ENCODE assay signal across 6 cellular contexts in genomic region chr22:20117656-20118571, GRCh38. TPM values are rescaled to one million over a fixed set of nuclear protein-coding genes. Genes with fewer than 3 reads are reported as not detected.
A peak's percentile ranks its signal among the peaks of the same experiment; 100 is the strongest.
DNase-seq lines count a peak whose midpoint lies in the region; ATAC-seq and TF ChIP-seq lines count a peak whose summit lies in the region.

No MANE protein-coding gene starts in this region.

- H3K4me1 Mint-ChIP-seq in naive thymus-derived CD4-positive, alpha-beta T cell: peaks cover 20 to 49% (median 38%) of the 10 kb centered on the region in 7 donors

- POLR2A ChIA-PET in naive thymus-derived CD4-positive, alpha-beta T cell (lab: Charles Lee): interaction anchor here (0.7 to 4.2 kb wide), 6 partner anchors 11 to 638 kb away, joined by 3 to 29 read pairs (median 6); partner anchors contain the start of genes CDC45, COMT, TANGO2 and TXNRD2

- H3K9me3 ChIP-seq in naive thymus-derived CD4-positive, alpha-beta T cell (ENCODE audit: control insufficient read depth in 2 of 3, low read length in 3 of 3): no peaks in the 10 kb centered on the region

- TF ChIP-seq CTCF in GM20000 (IDR thresholded peaks at IDR 0.05; ENCODE audit: extremely low read depth, missing control alignments): no peak

- DNase-seq in GM20000 (ENCODE audit: low spot score) (peak; percentile 77), NAMALWA (ENCODE audit: low spot score) (peak; percentile 47), astrocyte of the hippocampus (ENCODE audit: low read depth, low spot score) (peak; percentile 51), NCI-H187 treated with DMSO at 0.1 percent for 48 hours (lab: John Stamatoyannopoulos, UW) (no peak), ecto neural progenitor cell (ENCODE audit: low spot score) (no peak)
- peak in 7 of 9 donors; percentile 42 to 83 (median 50) for DNase-seq in naive thymus-derived CD4-positive, alpha-beta T cell

- peak; percentile 15 for ATAC-seq in naive thymus-derived CD4-positive, alpha-beta T cell

- H3K27me3 ChIP-seq in naive thymus-derived CD4-positive, alpha-beta T cell (ENCODE audit: control insufficient read depth in 2 of 2, insufficient read depth in 2 of 2, low read length in 2 of 2): no peaks in the 10 kb centered on the region

- intact Hi-C loops in naive thymus-derived CD4-positive, alpha-beta T cell (cut with micrococcal nuclease): loop anchor here (1.0 to 10.0 kb wide), 18 partner anchors 13 to 973 kb away; partner anchors contain the start of genes DGCR8 (in 2 of the 2), MED15 (in 2 of the 2), ZDHHC8 (in 2 of the 2) and ARVCF (in 1 of the 2)

- H3K4me1 ChIP-seq in naive thymus-derived CD4-positive, alpha-beta T cell (ENCODE audit: control insufficient read depth in 2 of 2, insufficient read depth in 2 of 2, low read length in 2 of 2): peaks cover 23% of the 10 kb centered on the region in 2 donors

- H3K36me3 ChIP-seq in naive thymus-derived CD4-positive, alpha-beta T cell (ENCODE audit: control insufficient read depth in 2 of 3, insufficient read depth in 3 of 3, low read length in 3 of 3): peaks cover 12 to 68% (median 17%) of the 10 kb centered on the region in 3 experiments

- H3K9me3 Mint-ChIP-seq in naive thymus-derived CD4-positive, alpha-beta T cell: no peaks in the 10 kb centered on the region

- peaks cover 0 to 2% (median 0%) of the 10 kb centered on the region in 5 donors for H3K27me3 Mint-ChIP-seq in naive thymus-derived CD4-positive, alpha-beta T cell

- H3K36me3 Mint-ChIP-seq in naive thymus-derived CD4-positive, alpha-beta T cell: peaks cover 0 to 23% (median 0%) of the 10 kb centered on the region in 5 donors

- H3K4me3 Mint-ChIP-seq in naive thymus-derived CD4-positive, alpha-beta T cell: peak overlapping the region; percentile 72 to 92 (median 88)

- H3K4me3 ChIP-seq in naive thymus-derived CD4-positive, alpha-beta T cell (ENCODE audit: low read length): peak overlapping the region; percentile 41

- CTCF ChIA-PET in naive thymus-derived CD4-positive, alpha-beta T cell (lab: Charles Lee): no interaction called here

- H3K27ac Mint-ChIP-seq in naive thymus-derived CD4-positive, alpha-beta T cell: peak overlapping the region; percentile 80 to 95 (median 85)

- peak overlapping the region; percentile 96 for H3K27ac ChIP-seq in naive thymus-derived CD4-positive, alpha-beta T cell (ENCODE audit: low read depth, low read length)

RNA-seq across cellular contexts. Expression of gene TRMT2A, which starts 0.9 kb away (rescaled TPM):
- 100 to 1,000 TPM in 2 of 5 experiments, 10 to 100 TPM in 3; 92.0 to 134 (median 95.8) TPM for total RNA-seq in naive thymus-derived CD4-positive, alpha-beta T cell
- polyA plus RNA-seq in naive thymus-derived CD4-positive, alpha-beta T cell: 10 to 100 TPM; 30.0 to 44.5 TPM

RNA-seq across cellular contexts. Expression of gene RANBP1, which starts 2.0 kb away (rescaled TPM):
- 100 to 1,000 TPM in 1 of 5 experiments, 10 to 100 TPM in 4; 50.4 to 224 (median 74.8) TPM for total RNA-seq in naive thymus-derived CD4-positive, alpha-beta T cell
- 10 to 100 TPM; 86.1 to 90.6 TPM for polyA plus RNA-seq in naive thymus-derived CD4-positive, alpha-beta T cell

RNA-seq across cellular contexts. Expression of gene ZDHHC8, which starts 13.7 kb away (rescaled TPM):
- total RNA-seq in naive thymus-derived CD4-positive, alpha-beta T cell: 10 to 100 TPM; 63.4 to 88.5 (median 79.2) TPM
- polyA plus RNA-seq in naive thymus-derived CD4-positive, alpha-beta T cell: 1 to 10 TPM in 1 of 2 donors, under 1 TPM in 1; 0.95 to 4.3 TPM

RNA-seq across cellular contexts. Expression of gene CCDC188, which starts 32.9 kb away (rescaled TPM):
- total RNA-seq in naive thymus-derived CD4-positive, alpha-beta T cell: not detected
- not detected for polyA plus RNA-seq in naive thymus-derived CD4-positive, alpha-beta T cell

RNA-seq across cellular contexts. Expression of gene DGCR8, which starts 37.9 kb away (rescaled TPM):
- 10 to 100 TPM; 33.4 to 63.6 (median 41.1) TPM for total RNA-seq in naive thymus-derived CD4-positive, alpha-beta T cell
- polyA plus RNA-seq in naive thymus-derived CD4-positive, alpha-beta T cell: 1 to 10 TPM; 4.1 to 6.1 TPM

Comparison
In these comparisons a context has a peak if more than half of its experiments do, and no peak if none do; other contexts are left out.
1. DNase-seq: peak in GM20000 (single experiment), NAMALWA (single experiment), astrocyte of the hippocampus (single experiment) and naive thymus-derived CD4-positive, alpha-beta T cell (7 of 9); none in NCI-H187 treated with DMSO at 0.1 percent for 48 hours (single experiment) and ecto neural progenitor cell (single experiment).